Comparison of ENCODE assay signal across 1 cellular context in the genomic region with DNA sequence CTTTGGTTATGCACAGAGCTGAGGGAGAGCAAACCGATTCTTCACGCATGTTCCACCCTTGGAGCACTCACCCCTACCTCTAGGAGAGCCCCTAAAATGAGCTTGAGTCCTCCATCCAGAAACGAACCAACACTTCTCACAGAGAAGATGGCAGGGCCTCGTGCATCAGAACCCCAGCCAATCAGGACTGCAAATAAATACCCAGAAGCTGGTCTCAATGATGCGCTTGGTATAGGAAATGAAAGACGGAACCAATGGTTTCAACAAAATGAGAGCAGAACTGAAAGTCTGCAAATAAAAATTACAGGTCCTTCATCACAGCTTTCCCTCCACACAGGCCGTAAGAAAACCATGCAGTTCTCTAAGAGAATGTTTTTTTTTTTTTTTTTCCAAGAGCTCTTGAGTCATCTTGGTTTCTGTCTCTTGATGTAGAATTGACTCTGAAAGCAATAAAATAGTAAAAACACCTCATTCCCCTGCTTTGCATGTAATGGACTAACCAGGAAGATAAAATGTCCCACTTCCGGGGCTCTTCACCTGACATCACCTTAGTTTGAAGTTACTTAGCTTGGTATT.
TF ChIP-seq lines count a peak whose summit lies in the region.

No MANE protein-coding gene starts in this region.

TF ChIP-seq in GM12878, 131 proteins besides CTCF, POLR2A, EP300 and RAD21 (continued from another document and continues in another):
- TF ChIP-seq, protein P1, sequence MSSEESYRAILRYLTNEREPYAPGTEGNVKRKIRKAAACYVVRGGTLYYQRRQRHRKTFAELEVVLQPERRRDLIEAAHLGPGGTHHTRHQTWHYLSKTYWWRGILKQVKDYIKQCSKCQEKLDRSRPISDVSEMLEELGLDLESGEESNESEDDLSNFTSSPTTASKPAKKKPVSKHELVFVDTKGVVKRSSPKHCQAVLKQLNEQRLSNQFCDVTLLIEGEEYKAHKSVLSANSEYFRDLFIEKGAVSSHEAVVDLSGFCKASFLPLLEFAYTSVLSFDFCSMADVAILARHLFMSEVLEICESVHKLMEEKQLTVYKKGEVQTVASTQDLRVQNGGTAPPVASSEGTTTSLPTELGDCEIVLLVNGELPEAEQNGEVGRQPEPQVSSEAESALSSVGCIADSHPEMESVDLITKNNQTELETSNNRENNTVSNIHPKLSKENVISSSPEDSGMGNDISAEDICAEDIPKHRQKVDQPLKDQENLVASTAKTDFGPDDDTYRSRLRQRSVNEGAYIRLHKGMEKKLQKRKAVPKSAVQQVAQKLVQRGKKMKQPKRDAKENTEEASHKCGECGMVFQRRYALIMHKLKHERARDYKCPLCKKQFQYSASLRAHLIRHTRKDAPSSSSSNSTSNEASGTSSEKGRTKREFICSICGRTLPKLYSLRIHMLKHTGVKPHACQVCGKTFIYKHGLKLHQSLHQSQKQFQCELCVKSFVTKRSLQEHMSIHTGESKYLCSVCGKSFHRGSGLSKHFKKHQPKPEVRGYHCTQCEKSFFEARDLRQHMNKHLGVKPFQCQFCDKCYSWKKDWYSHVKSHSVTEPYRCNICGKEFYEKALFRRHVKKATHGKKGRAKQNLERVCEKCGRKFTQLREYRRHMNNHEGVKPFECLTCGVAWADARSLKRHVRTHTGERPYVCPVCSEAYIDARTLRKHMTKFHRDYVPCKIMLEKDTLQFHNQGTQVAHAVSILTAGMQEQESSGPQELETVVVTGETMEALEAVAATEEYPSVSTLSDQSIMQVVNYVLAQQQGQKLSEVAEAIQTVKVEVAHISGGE (CRISPR knock-in tag; IDR thresholded peaks at IDR 0.05), result no peak
- no peak for TF ChIP-seq TCF7 (IDR thresholded peaks at IDR 0.05; ENCODE audit: borderline replicate concordance)
- no peak for TF ChIP-seq NFXL1 (IDR thresholded peaks at IDR 0.05; ENCODE audit: borderline replicate concordance)
- peak; percentile 64 for TF ChIP-seq ATF7 (IDR thresholded peaks at IDR 0.05; ENCODE audit: low read depth)
- TF ChIP-seq, protein P2, sequence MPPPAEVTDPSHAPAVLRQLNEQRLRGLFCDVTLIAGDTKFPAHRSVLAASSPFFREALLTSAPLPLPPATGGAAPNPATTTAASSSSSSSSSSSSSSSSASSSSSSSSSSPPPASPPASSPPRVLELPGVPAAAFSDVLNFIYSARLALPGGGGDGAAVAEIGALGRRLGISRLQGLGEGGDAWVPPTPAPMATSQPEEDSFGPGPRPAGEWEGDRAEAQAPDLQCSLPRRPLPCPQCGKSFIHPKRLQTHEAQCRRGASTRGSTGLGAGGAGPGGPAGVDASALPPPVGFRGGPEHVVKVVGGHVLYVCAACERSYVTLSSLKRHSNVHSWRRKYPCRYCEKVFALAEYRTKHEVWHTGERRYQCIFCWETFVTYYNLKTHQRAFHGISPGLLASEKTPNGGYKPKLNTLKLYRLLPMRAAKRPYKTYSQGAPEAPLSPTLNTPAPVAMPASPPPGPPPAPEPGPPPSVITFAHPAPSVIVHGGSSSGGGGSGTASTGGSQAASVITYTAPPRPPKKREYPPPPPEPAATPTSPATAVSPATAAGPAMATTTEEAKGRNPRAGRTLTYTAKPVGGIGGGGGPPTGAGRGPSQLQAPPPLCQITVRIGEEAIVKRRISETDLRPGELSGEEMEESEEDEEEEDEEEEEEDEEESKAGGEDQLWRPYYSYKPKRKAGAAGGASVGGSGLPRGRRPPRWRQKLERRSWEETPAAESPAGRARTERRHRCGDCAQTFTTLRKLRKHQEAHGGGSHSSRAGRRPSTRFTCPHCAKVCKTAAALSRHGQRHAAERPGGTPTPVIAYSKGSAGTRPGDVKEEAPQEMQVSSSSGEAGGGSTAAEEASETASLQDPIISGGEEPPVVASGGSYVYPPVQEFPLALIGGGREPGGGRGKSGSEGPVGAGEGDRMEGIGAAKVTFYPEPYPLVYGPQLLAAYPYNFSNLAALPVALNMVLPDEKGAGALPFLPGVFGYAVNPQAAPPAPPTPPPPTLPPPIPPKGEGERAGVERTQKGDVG (CRISPR knock-in tag; IDR thresholded peaks at IDR 0.05), result no peak
- TF ChIP-seq, protein P3, sequence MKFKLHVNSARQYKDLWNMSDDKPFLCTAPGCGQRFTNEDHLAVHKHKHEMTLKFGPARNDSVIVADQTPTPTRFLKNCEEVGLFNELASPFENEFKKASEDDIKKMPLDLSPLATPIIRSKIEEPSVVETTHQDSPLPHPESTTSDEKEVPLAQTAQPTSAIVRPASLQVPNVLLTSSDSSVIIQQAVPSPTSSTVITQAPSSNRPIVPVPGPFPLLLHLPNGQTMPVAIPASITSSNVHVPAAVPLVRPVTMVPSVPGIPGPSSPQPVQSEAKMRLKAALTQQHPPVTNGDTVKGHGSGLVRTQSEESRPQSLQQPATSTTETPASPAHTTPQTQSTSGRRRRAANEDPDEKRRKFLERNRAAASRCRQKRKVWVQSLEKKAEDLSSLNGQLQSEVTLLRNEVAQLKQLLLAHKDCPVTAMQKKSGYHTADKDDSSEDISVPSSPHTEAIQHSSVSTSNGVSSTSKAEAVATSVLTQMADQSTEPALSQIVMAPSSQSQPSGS (IDR thresholded peaks at IDR 0.05; ENCODE audit: low read length), result peak; percentile 93
- no peak for TF ChIP-seq SREBF1 (IDR thresholded peaks at IDR 0.05; ENCODE audit: low read length)
- TF ChIP-seq TBL1XR1 (IDR thresholded peaks at IDR 0.05; ENCODE audit: low read depth, low read length), result peak; percentile 73; the same call in 1 of the 2 replicates
- no peak for TF ChIP-seq FOS (IDR thresholded peaks at IDR 0.05; ENCODE audit: borderline replicate concordance, extremely low read depth, insufficient read length)
- peak; percentile 87 for TF ChIP-seq SPI1 (IDR thresholded peaks at IDR 0.05; ENCODE audit: borderline replicate concordance, insufficient read depth, low read depth, low read length)
- TF ChIP-seq, protein P4, sequence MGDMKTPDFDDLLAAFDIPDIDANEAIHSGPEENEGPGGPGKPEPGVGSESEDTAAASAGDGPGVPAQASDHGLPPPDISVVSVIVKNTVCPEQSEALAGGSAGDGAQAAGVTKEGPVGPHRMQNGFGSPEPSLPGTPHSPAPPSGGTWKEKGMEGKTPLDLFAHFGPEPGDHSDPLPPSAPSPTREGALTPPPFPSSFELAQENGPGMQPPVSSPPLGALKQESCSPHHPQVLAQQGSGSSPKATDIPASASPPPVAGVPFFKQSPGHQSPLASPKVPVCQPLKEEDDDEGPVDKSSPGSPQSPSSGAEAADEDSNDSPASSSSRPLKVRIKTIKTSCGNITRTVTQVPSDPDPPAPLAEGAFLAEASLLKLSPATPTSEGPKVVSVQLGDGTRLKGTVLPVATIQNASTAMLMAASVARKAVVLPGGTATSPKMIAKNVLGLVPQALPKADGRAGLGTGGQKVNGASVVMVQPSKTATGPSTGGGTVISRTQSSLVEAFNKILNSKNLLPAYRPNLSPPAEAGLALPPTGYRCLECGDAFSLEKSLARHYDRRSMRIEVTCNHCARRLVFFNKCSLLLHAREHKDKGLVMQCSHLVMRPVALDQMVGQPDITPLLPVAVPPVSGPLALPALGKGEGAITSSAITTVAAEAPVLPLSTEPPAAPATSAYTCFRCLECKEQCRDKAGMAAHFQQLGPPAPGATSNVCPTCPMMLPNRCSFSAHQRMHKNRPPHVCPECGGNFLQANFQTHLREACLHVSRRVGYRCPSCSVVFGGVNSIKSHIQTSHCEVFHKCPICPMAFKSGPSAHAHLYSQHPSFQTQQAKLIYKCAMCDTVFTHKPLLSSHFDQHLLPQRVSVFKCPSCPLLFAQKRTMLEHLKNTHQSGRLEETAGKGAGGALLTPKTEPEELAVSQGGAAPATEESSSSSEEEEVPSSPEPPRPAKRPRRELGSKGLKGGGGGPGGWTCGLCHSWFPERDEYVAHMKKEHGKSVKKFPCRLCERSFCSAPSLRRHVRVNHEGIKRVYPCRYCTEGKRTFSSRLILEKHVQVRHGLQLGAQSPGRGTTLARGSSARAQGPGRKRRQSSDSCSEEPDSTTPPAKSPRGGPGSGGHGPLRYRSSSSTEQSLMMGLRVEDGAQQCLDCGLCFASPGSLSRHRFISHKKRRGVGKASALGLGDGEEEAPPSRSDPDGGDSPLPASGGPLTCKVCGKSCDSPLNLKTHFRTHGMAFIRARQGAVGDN (IDR thresholded peaks at IDR 0.05), result no peak
- TF ChIP-seq FOXM1 (IDR thresholded peaks at IDR 0.05; ENCODE audit: low read depth, low read length), result peak; percentile 70; the same call in 1 of the 2 replicates
- no peak for TF ChIP-seq KAT2A (conservative IDR thresholded peaks at IDR 0.05; ENCODE audit: control insufficient read depth, low read depth, low read length)
- no peak for TF ChIP-seq WRNIP1 (IDR thresholded peaks at IDR 0.05; ENCODE audit: borderline replicate concordance, low read depth, low read length)
- peak; percentile 16 for TF ChIP-seq MEF2B (IDR thresholded peaks at IDR 0.05; ENCODE audit: partially characterized antibody, poor library complexity, severe bottlenecking)
- TF ChIP-seq, protein P5, sequence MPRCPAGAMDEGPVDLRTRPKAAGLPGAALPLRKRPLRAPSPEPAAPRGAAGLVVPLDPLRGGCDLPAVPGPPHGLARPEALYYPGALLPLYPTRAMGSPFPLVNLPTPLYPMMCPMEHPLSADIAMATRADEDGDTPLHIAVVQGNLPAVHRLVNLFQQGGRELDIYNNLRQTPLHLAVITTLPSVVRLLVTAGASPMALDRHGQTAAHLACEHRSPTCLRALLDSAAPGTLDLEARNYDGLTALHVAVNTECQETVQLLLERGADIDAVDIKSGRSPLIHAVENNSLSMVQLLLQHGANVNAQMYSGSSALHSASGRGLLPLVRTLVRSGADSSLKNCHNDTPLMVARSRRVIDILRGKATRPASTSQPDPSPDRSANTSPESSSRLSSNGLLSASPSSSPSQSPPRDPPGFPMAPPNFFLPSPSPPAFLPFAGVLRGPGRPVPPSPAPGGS (IDR thresholded peaks at IDR 0.05; ENCODE audit: borderline replicate concordance, insufficient read depth, low read depth, low read length, poor library complexity, severe bottlenecking), result peak; percentile 48
- TF ChIP-seq SMAD5 (IDR thresholded peaks at IDR 0.05; ENCODE audit: low read depth), result no peak
- TF ChIP-seq GATAD2B (conservative IDR thresholded peaks at IDR 0.05; ENCODE audit: low read depth), result no peak
- peak; percentile 88 for TF ChIP-seq NFIC (IDR thresholded peaks at IDR 0.05; ENCODE audit: low read depth, low read length)
- TF ChIP-seq CBX5 (IDR thresholded peaks at IDR 0.05; ENCODE audit: low read depth), result peak; percentile 92
- no peak for TF ChIP-seq NBN (IDR thresholded peaks at IDR 0.05)
- TF ChIP-seq SMARCA5 (IDR thresholded peaks at IDR 0.05), result no peak
- TF ChIP-seq, protein P6, sequence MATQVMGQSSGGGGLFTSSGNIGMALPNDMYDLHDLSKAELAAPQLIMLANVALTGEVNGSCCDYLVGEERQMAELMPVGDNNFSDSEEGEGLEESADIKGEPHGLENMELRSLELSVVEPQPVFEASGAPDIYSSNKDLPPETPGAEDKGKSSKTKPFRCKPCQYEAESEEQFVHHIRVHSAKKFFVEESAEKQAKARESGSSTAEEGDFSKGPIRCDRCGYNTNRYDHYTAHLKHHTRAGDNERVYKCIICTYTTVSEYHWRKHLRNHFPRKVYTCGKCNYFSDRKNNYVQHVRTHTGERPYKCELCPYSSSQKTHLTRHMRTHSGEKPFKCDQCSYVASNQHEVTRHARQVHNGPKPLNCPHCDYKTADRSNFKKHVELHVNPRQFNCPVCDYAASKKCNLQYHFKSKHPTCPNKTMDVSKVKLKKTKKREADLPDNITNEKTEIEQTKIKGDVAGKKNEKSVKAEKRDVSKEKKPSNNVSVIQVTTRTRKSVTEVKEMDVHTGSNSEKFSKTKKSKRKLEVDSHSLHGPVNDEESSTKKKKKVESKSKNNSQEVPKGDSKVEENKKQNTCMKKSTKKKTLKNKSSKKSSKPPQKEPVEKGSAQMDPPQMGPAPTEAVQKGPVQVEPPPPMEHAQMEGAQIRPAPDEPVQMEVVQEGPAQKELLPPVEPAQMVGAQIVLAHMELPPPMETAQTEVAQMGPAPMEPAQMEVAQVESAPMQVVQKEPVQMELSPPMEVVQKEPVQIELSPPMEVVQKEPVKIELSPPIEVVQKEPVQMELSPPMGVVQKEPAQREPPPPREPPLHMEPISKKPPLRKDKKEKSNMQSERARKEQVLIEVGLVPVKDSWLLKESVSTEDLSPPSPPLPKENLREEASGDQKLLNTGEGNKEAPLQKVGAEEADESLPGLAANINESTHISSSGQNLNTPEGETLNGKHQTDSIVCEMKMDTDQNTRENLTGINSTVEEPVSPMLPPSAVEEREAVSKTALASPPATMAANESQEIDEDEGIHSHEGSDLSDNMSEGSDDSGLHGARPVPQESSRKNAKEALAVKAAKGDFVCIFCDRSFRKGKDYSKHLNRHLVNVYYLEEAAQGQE (IDR thresholded peaks at IDR 0.05; ENCODE audit: low read depth, low read length), result no peak
- TF ChIP-seq GABPA (IDR thresholded peaks at IDR 0.05; ENCODE audit: low read depth), result peak; percentile 60; the same call in 1 of the 2 replicates
- no peak for TF ChIP-seq BRCA1 (IDR thresholded peaks at IDR 0.05; ENCODE audit: low read depth, low read length)
- peak; percentile 70 for TF ChIP-seq EED (IDR thresholded peaks at IDR 0.05; ENCODE audit: low read depth)
- TF ChIP-seq MYC (IDR thresholded peaks at IDR 0.05; ENCODE audit: insufficient read depth, insufficient read length, insufficient replicate concordance, low read length, severe bottlenecking), result no peak
- TF ChIP-seq PML (IDR thresholded peaks at IDR 0.05; ENCODE audit: low read length), result peak; percentile 45; the same call in 1 of the 2 replicates
- TF ChIP-seq IRF4 (IDR thresholded peaks at IDR 0.05; ENCODE audit: low read depth, low read length), result peak; percentile 65; the same call in 1 of the 2 replicates
- peak; percentile 57 for TF ChIP-seq YY1 (IDR thresholded peaks at IDR 0.05; ENCODE audit: low read depth, low read length)
- TF ChIP-seq CREB1 (IDR thresholded peaks at IDR 0.05; ENCODE audit: low read depth), result peak; percentile 74; the same call in 1 of the 2 replicates
- no peak for TF ChIP-seq SIX5 (IDR thresholded peaks at IDR 0.05; ENCODE audit: low read depth, low read length, severe bottlenecking)
- 0 out of 4 replicates have a peak, but pooled peaks of 1 of the 2 experiments have one; percentile 37 for TF ChIP-seq CEBPB (IDR thresholded peaks at IDR 0.05; ENCODE audit: borderline replicate concordance in 1 of 2, low read depth in 2 of 2, low read length in 2 of 2)
- TF ChIP-seq, protein P7, sequence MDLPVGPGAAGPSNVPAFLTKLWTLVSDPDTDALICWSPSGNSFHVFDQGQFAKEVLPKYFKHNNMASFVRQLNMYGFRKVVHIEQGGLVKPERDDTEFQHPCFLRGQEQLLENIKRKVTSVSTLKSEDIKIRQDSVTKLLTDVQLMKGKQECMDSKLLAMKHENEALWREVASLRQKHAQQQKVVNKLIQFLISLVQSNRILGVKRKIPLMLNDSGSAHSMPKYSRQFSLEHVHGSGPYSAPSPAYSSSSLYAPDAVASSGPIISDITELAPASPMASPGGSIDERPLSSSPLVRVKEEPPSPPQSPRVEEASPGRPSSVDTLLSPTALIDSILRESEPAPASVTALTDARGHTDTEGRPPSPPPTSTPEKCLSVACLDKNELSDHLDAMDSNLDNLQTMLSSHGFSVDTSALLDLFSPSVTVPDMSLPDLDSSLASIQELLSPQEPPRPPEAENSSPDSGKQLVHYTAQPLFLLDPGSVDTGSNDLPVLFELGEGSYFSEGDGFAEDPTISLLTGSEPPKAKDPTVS (IDR thresholded peaks at IDR 0.05; ENCODE audit: low read depth, low read length), result no peak
- TF ChIP-seq RB1 (IDR thresholded peaks at IDR 0.05; ENCODE audit: borderline replicate concordance), result no peak
- TF ChIP-seq RUNX3 (IDR thresholded peaks at IDR 0.05; ENCODE audit: low read length), result peak; percentile 76
